ENCODE assay signal across 23 cellular contexts in the genomic region with DNA sequence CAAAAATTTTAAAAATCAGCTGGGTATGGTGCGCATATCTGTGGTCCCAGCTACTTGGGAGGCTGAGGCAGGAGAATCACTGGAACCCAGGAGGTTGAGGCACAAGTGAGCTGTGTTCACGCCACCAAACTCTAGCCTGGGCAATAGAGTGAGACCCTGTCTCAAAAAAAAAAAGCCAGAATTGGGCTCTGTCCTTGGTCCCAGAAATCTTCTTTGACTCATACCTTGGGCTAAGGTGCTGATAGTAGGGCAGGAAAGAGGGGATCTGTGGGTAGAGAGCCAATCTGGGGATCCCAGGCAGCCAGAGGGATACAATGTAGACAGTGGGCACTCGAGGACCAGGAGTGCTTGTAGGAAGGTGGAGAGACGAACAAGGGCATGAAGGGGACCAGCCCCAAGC. TPM values are rescaled to one million over a fixed set of nuclear protein-coding genes. Genes with fewer than 3 reads are reported as not detected.
DNase-seq lines count a peak whose midpoint lies in the region; ATAC-seq and TF ChIP-seq lines count a peak whose summit lies in the region.
"Had no signal": no experiment of that assay in that cellular context is flagged by ENCODE, and none has a peak within 500 bp of the region (broad histone marks: within the 10 kb centered on the region; RNA-seq: fewer than 3 reads in every experiment).

No MANE protein-coding gene starts in this region.

- CTCF ChIA-PET in mammary epithelial cell (lab: Charles Lee; ENCODE audit: low non-redundant PET) = no interaction called here

- 85% methylated on average over 4 of the region's 4 CpGs for WGBS in mammary epithelial cell (ENCODE audit: low coverage, missing lambda C conversion rate)
- 88 to 95% (median 91%) methylated on average over 4 of the region's 4 CpGs for WGBS in adrenal gland, 4 donors

- no TSS peak for BruUV-seq in mammary epithelial cell (replicated peaks; lab: Mats Ljungman, UMichigan)

- intact Hi-C loops in posterior vena cava (cut with DNase I) (no loop called here), mammary epithelial cell (cut with micrococcal nuclease) (no loop called here), adrenal gland (cut with DNase I) (no loop called here)

- in situ Hi-C loops in mammary epithelial cell (cut with MboI; ENCODE audit: low sequenced_read_pairs in 2 of 2) = no loop called here

- H3K4me3 ChIP-seq in RWPE2 (ENCODE audit: severe bottlenecking) = no peak overlapping the region
- no peak overlapping the region for H3K4me3 ChIP-seq in mammary epithelial cell (replicated peaks in 1 of 3; ENCODE audit: insufficient read depth in 1 of 3, low read depth in 2 of 3, low read length in 3 of 3)
- no peak overlapping the region for H3K4me3 ChIP-seq in adrenal gland
- H3K4me3 ChIP-seq: A549; BLaER1 treated with 17β-estradiol and CSF1 and Interleukin-3, amounts not matched to agents 10 nM and 100 nM; GM12878; GM23338 had no signal

- H3K79me2 ChIP-seq in mammary epithelial cell (ENCODE audit: insufficient read depth, low read length) = no peaks in the 10 kb centered on the region

- H2AFZ ChIP-seq in mammary epithelial cell (ENCODE audit: low read depth, low read length) = no peak overlapping the region
- H2AFZ ChIP-seq: GM23338 had no signal

- TF ChIP-seq CTCF in RWPE2 (IDR thresholded peaks at IDR 0.05; ENCODE audit: poor library complexity, severe bottlenecking) (no peak), mammary epithelial cell (conservative IDR thresholded peaks at IDR 0.05 in 1 of 2, IDR thresholded peaks at IDR 0.05 in 1 of 2; ENCODE audit: extremely low read depth in 1 of 2, insufficient read depth in 1 of 2, low read depth in 1 of 2, low read length in 2 of 2) (no peak), adrenal gland (IDR thresholded peaks at IDR 0.05) (no peak)

- no peaks in the 10 kb centered on the region for H3K4me1 ChIP-seq in RWPE2 (ENCODE audit: insufficient read depth, poor library complexity, severe bottlenecking)
- peaks cover 13% of the 10 kb centered on the region for H3K4me1 ChIP-seq in mammary epithelial cell (ENCODE audit: insufficient read depth, low read length)
- no peaks in the 10 kb centered on the region for H3K4me1 ChIP-seq in adrenal gland (replicated peaks in 1 of 2)
- H3K4me1 ChIP-seq: A549, BE2C had no signal

- no peak overlapping the region for H3K4me2 ChIP-seq in mammary epithelial cell (ENCODE audit: insufficient read depth, low read depth, low read length)
- H3K4me2 ChIP-seq: A549; BLaER1 treated with 17β-estradiol and CSF1 and Interleukin-3, amounts not matched to agents 10 nM and 100 nM; GM23338 had no signal

- H3K36me3 ChIP-seq in RWPE2 (ENCODE audit: low read depth) (no peaks in the 10 kb centered on the region), mammary epithelial cell (ENCODE audit: insufficient read depth, low read length) (no peaks in the 10 kb centered on the region), adrenal gland (replicated peaks in 1 of 2) (no peaks in the 10 kb centered on the region)
- H3K36me3 ChIP-seq: BE2C; BLaER1 treated with 17β-estradiol and CSF1 and Interleukin-3, amounts not matched to agents 10 nM and 100 nM had no signal

- dilution Hi-C loops in mammary epithelial cell (cut with HindIII; ENCODE audit: low sequenced_read_pairs) = no loop called here

- peak; percentile 5 for DNase-seq in activated effector memory CD4-positive, alpha-beta T cell treated with anti-CD3 and anti-CD28 coated beads, Interleukin-2, amount 50 U/mL, for 16 hours
- DNase-seq in activated effector memory CD4-positive, alpha-beta T cell treated with Interleukin-2 at 50 U/mL for 16 hours = no peak
- DNase-seq in RWPE2 (ENCODE audit: low spot score) = no peak
- DNase-seq in posterior vena cava (ENCODE audit: low spot score) = peak; percentile 42
- no peak for DNase-seq in mammary epithelial cell
- DNase-seq in nucleus accumbens (lab: John Stamatoyannopoulos, UW) = no peak
- DNase-seq in adrenal gland = no peak
- DNase-seq: 8988T; ACHN; CD4-positive, alpha-beta T cell; CD8-positive, alpha-beta memory T cell; DMS 273 treated with DMSO at 0.1 percent for 48 hours; DMS79; GDM1; H9; HFFc6 had no signal

- H3K9ac ChIP-seq in mammary epithelial cell (ENCODE audit: insufficient read depth, low read length) = no peak overlapping the region
- H3K9ac ChIP-seq: BLaER1 treated with 17β-estradiol and CSF1 and Interleukin-3, amounts not matched to agents 10 nM and 100 nM had no signal

- H4K20me1 ChIP-seq in mammary epithelial cell (ENCODE audit: insufficient read depth, low read length) = no peaks in the 10 kb centered on the region
- H4K20me1 ChIP-seq: BLaER1 treated with 17β-estradiol and CSF1 and Interleukin-3, amounts not matched to agents 10 nM and 100 nM had no signal

- H3K9me3 ChIP-seq in RWPE2 (ENCODE audit: severe bottlenecking) = no peaks in the 10 kb centered on the region
- no peaks in the 10 kb centered on the region for H3K9me3 ChIP-seq in mammary epithelial cell (replicated peaks; ENCODE audit: insufficient read depth, low read length)
- no peaks in the 10 kb centered on the region for H3K9me3 ChIP-seq in adrenal gland (replicated peaks in 1 of 3)
- H3K9me3 ChIP-seq: A549; BE2C; BLaER1 treated with 17β-estradiol and CSF1 and Interleukin-3, amounts not matched to agents 10 nM and 100 nM had no signal

- TF ChIP-seq POLR2A in adrenal gland (IDR thresholded peaks at IDR 0.05) = no peak

- H3K27ac ChIP-seq in RWPE2 (ENCODE audit: poor library complexity, severe bottlenecking) (no peak overlapping the region), mammary epithelial cell (ENCODE audit: insufficient read depth, low read depth, low read length) (no peak overlapping the region), adrenal gland (no peak overlapping the region)
- H3K27ac ChIP-seq: A549; BLaER1 treated with 17β-estradiol and CSF1 and Interleukin-3, amounts not matched to agents 10 nM and 100 nM had no signal

- H3K27me3 ChIP-seq in RWPE2 (ENCODE audit: insufficient read depth, poor library complexity, severe bottlenecking) (no peaks in the 10 kb centered on the region), mammary epithelial cell (ENCODE audit: insufficient read depth, low read length) (no peaks in the 10 kb centered on the region), adrenal gland (no peaks in the 10 kb centered on the region)
- H3K27me3 ChIP-seq: BE2C; BLaER1 treated with 17β-estradiol and CSF1 and Interleukin-3, amounts not matched to agents 10 nM and 100 nM had no signal

- ATAC-seq in RWPE2 (ENCODE audit: low read depth) = peak; percentile 10; the same call in 1 of the 3 replicates
- ATAC-seq: GM12878, GM23338 had no signal

RNA-seq across cellular contexts. Expression of a gene that starts 13.3 kb away (rescaled TPM):
- total RNA-seq in posterior vena cava (under 1 TPM in 1 of 2 donors, not detected in 1; 0.57 TPM), mammary epithelial cell (1 to 10 TPM in 1 of 2 donors, under 1 TPM in 1; 0.64 to 1.0 TPM), adrenal gland (1 to 10 TPM in 6 of 8 donors, under 1 TPM in 1, not detected in 1; 0.28 to 6.0 (median 2.3) TPM)
- polyA plus RNA-seq in mammary epithelial cell (0.78 TPM), adrenal gland (1 to 10 TPM in 2 of 3 donors, under 1 TPM in 1; 0.86 to 3.0 (median 2.4) TPM)
- polyA minus RNA-seq in mammary epithelial cell = not detected

RNA-seq across cellular contexts. Expression of a gene that starts 37.5 kb away (rescaled TPM):
- total RNA-seq in posterior vena cava (not detected), mammary epithelial cell (not detected), adrenal gland (not detected)
- polyA plus RNA-seq in mammary epithelial cell (not detected), adrenal gland (under 1 TPM in 1 of 3 donors, not detected in 2; 0.04 TPM)
- polyA minus RNA-seq in mammary epithelial cell = not detected
- total RNA-seq: CD4-positive, alpha-beta T cell; CD8-positive, alpha-beta memory T cell; GM23338; H4; H9; HFFc6 had no signal
- polyA plus RNA-seq: A549; CD14-positive monocyte; CD8-positive, alpha-beta memory T cell; GM23338 had no signal

Comparison
In these comparisons a context has a peak if more than half of its experiments do, and no peak if none do; other contexts are left out.
1. DNase-seq: peak in activated effector memory CD4-positive, alpha-beta T cell treated with anti-CD3 and anti-CD28 coated beads, Interleukin-2, amount 50 U/mL, for 16 hours (single experiment) and posterior vena cava (single experiment); none in activated effector memory CD4-positive, alpha-beta T cell treated with Interleukin-2 at 50 U/mL for 16 hours (single experiment), RWPE2 (single experiment), mammary epithelial cell (single experiment), nucleus accumbens (0 of 56) and adrenal gland (0 of 7).